Comparison of ENCODE assay signal across 1 cellular context in the genomic region with DNA sequence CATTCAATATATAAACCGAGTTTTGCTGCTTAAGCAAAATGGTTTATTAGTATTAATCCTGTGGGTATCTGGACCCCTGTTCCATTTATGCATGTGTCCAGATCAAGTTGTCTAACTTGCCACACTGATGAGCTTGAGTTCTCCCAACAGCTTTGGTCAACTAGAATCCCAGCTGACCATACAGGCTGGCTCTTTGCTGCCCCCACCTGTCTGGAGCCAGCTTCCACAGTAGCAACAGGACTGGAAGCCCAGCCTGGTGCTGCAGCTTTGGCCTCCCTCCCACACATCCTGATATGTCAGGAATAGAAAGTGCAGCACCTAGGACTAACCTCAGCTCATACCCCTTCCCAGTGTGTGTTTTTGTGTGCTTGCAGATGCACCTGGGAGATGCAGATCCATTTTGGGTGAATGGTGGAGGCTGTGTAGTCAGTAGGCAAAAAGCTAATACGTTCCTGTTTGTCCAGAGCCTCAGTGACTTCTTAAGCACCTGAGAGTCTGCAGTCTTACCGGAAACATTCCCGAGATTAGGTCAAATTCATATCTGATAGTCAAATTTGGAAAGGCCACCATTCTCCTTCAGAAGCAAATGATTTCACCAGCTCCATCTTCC.
TF ChIP-seq lines count a peak whose summit lies in the region.

No MANE protein-coding gene starts in this region.

TF ChIP-seq in GM23338, 12 proteins besides CTCF, POLR2A, EP300 and RAD21 (continued from another document):
- TF ChIP-seq, protein P1, sequence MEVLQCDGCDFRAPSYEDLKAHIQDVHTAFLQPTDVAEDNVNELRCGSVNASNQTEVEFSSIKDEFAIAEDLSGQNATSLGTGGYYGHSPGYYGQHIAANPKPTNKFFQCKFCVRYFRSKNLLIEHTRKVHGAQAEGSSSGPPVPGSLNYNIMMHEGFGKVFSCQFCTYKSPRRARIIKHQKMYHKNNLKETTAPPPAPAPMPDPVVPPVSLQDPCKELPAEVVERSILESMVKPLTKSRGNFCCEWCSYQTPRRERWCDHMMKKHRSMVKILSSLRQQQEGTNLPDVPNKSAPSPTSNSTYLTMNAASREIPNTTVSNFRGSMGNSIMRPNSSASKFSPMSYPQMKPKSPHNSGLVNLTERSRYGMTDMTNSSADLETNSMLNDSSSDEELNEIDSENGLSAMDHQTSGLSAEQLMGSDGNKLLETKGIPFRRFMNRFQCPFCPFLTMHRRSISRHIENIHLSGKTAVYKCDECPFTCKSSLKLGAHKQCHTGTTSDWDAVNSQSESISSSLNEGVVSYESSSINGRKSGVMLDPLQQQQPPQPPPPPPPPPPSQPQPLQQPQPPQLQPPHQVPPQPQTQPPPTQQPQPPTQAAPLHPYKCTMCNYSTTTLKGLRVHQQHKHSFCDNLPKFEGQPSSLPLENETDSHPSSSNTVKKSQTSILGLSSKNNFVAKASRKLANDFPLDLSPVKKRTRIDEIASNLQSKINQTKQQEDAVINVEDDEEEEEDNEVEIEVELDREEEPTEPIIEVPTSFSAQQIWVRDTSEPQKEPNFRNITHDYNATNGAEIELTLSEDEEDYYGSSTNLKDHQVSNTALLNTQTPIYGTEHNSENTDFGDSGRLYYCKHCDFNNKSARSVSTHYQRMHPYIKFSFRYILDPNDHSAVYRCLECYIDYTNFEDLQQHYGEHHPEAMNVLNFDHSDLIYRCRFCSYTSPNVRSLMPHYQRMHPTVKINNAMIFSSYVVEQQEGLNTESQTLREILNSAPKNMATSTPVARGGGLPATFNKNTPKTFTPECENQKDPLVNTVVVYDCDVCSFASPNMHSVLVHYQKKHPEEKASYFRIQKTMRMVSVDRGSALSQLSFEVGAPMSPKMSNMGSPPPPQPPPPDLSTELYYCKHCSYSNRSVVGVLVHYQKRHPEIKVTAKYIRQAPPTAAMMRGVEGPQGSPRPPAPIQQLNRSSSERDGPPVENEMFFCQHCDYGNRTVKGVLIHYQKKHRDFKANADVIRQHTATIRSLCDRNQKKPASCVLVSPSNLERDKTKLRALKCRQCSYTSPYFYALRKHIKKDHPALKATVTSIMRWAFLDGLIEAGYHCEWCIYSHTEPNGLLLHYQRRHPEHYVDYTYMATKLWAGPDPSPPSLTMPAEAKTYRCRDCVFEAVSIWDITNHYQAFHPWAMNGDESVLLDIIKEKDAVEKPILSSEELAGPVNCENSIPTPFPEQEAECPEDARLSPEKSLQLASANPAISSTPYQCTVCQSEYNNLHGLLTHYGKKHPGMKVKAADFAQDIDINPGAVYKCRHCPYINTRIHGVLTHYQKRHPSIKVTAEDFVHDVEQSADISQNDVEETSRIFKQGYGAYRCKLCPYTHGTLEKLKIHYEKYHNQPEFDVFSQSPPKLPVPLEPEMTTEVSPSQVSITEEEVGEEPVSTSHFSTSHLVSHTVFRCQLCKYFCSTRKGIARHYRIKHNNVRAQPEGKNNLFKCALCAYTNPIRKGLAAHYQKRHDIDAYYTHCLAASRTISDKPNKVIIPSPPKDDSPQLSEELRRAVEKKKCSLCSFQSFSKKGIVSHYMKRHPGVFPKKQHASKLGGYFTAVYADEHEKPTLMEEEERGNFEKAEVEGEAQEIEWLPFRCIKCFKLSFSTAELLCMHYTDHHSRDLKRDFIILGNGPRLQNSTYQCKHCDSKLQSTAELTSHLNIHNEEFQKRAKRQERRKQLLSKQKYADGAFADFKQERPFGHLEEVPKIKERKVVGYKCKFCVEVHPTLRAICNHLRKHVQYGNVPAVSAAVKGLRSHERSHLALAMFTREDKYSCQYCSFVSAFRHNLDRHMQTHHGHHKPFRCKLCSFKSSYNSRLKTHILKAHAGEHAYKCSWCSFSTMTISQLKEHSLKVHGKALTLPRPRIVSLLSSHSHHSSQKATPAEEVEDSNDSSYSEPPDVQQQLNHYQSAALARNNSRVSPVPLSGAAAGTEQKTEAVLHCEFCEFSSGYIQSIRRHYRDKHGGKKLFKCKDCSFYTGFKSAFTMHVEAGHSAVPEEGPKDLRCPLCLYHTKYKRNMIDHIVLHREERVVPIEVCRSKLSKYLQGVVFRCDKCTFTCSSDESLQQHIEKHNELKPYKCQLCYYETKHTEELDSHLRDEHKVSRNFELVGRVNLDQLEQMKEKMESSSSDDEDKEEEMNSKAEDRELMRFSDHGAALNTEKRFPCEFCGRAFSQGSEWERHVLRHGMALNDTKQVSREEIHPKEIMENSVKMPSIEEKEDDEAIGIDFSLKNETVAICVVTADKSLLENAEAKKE (CRISPR knock-in tag; IDR thresholded peaks at IDR 0.05): no peak
- TF ChIP-seq STAT1 (IDR thresholded peaks at IDR 0.05; ENCODE audit: unreplicated experiment): no peak
- TF ChIP-seq ZNF114 (CRISPR knock-in tag; IDR thresholded peaks at IDR 0.05): no peak
- TF ChIP-seq NANOG (IDR thresholded peaks at IDR 0.05; ENCODE audit: borderline replicate concordance): no peak
- TF ChIP-seq, protein P2, sequence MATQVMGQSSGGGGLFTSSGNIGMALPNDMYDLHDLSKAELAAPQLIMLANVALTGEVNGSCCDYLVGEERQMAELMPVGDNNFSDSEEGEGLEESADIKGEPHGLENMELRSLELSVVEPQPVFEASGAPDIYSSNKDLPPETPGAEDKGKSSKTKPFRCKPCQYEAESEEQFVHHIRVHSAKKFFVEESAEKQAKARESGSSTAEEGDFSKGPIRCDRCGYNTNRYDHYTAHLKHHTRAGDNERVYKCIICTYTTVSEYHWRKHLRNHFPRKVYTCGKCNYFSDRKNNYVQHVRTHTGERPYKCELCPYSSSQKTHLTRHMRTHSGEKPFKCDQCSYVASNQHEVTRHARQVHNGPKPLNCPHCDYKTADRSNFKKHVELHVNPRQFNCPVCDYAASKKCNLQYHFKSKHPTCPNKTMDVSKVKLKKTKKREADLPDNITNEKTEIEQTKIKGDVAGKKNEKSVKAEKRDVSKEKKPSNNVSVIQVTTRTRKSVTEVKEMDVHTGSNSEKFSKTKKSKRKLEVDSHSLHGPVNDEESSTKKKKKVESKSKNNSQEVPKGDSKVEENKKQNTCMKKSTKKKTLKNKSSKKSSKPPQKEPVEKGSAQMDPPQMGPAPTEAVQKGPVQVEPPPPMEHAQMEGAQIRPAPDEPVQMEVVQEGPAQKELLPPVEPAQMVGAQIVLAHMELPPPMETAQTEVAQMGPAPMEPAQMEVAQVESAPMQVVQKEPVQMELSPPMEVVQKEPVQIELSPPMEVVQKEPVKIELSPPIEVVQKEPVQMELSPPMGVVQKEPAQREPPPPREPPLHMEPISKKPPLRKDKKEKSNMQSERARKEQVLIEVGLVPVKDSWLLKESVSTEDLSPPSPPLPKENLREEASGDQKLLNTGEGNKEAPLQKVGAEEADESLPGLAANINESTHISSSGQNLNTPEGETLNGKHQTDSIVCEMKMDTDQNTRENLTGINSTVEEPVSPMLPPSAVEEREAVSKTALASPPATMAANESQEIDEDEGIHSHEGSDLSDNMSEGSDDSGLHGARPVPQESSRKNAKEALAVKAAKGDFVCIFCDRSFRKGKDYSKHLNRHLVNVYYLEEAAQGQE (IDR thresholded peaks at IDR 0.05; ENCODE audit: unreplicated experiment): no peak
- no peak for TF ChIP-seq EZH2phosphoT487 (IDR thresholded peaks at IDR 0.05; ENCODE audit: unreplicated experiment)
- TF ChIP-seq JUNB (IDR thresholded peaks at IDR 0.05; ENCODE audit: unreplicated experiment): no peak
